Comparison of ENCODE assay signal across 19 cellular contexts in the genomic region with DNA sequence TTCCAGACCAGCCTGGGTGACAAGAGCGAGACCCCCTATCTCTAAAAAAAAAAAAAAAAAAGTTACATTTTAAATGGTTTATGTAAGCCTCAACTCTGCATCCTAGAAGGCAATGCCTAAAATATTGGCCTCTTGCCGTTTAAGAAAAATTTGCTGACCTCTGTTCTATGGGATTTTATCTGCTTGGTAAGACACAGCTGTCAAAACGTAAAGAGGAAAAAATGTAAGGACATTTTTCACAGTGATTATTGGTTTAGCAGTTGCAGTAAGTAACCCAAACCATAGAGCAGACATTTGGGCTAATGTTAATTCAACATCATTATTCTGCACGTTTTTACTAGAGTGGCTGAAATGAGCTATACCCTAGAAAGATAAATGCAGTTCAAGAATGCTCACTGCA.
"Had no signal": no experiment of that assay in that cellular context is flagged by ENCODE, and none has a peak within 500 bp of the region (broad histone marks: within the 10 kb centered on the region; RNA-seq: fewer than 3 reads in every experiment).

No MANE protein-coding gene starts in this region.

- H3K27me3 ChIP-seq: body of pancreas had no signal

- H3K27ac ChIP-seq: body of pancreas, heart right ventricle, lower lobe of right lung, sigmoid colon, upper lobe of right lung had no signal

- H3K9me3 ChIP-seq: body of pancreas, heart right ventricle, lower lobe of right lung, sigmoid colon, upper lobe of right lung had no signal

- H3K4me3 ChIP-seq: body of pancreas, heart right ventricle, lower lobe of right lung, sigmoid colon, upper lobe of right lung had no signal

- DNase-seq: activated CD4-positive, alpha-beta memory T cell treated with anti-CD3 and anti-CD28 coated beads for 36 hours; activated CD4-positive, alpha-beta T cell treated with anti-CD3 and anti-CD28 coated beads for 48 hours; activated gamma-delta T cell; activated T-cell treated with anti-CD3 and anti-CD28 coated beads, Interleukin-2, amount 50 U/mL, for 72 hours; anterior cingulate cortex; body of pancreas; caudate nucleus; effector CD4-positive, alpha-beta T cell; foreskin fibroblast; heart right ventricle; kidney; lower lobe of right lung; mesendoderm; naive B cell; occipital lobe; posterior cingulate gyrus; sigmoid colon; stimulated activated CD4-positive, alpha-beta T cell treated with anti-CD3 and anti-CD28 coated beads, Interleukin-2, amount 100 ng/mL, for 48 hours; upper lobe of right lung had no signal

- FAIRE-seq: kidney had no signal

- H3K4me1 ChIP-seq: lower lobe of right lung had no signal

- ATAC-seq: activated T-cell treated with anti-CD3 and anti-CD28 coated beads, Interleukin-2, amount 50 U/mL, for 72 hours; body of pancreas; heart right ventricle; lower lobe of right lung; upper lobe of right lung had no signal

- H3K36me3 ChIP-seq: heart right ventricle, lower lobe of right lung, sigmoid colon, upper lobe of right lung had no signal
